ENCODE assay signal across 30 cellular contexts in the genomic region with DNA sequence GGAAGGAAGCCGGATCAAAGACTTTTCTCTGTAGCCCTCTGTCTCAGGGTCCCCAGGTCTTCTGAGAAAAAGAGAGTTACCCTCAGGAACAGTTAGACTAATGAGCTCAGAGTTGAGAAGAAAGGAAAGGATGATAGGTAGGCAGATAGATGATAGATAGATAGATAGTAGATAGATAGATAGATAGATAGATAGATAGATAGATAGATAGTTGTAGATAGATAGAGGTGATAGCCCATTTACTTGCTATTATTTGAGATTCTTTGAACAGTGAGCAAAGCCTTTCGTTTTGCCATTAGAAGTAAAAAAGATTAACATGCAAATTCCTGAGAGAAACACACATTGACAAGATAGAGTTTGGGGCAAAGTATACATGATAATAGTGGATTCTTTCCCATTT.
"Had no signal": no experiment of that assay in that cellular context is flagged by ENCODE, and none has a peak within 500 bp of the region (broad histone marks: within the 10 kb centered on the region; RNA-seq: fewer than 3 reads in every experiment).

No MANE protein-coding gene starts in this region.

- H3K9me3 Mint-ChIP-seq: naive B cell; natural killer cell; nephron progenitor cell; neural progenitor cell; stimulated activated naive CD8-positive, alpha-beta T cell treated with anti-CD3 and anti-CD28 coated beads, Interleukin-15, Interleukin-2, amounts not matched to agents 100 ng/mL and 50 ng/mL, for 24 hours had no signal

- H3K27ac Mint-ChIP-seq: natural killer cell; nephron progenitor cell; neural progenitor cell; progenitor cell of endocrine pancreas; stimulated activated effector memory CD8-positive, alpha-beta T cell treated with anti-CD3 and anti-CD28 coated beads, Interleukin-12 subunit alpha, Interleukin-12 subunit beta, amount 100 ng/mL, for 72 hours; stimulated activated naive CD8-positive, alpha-beta T cell treated with anti-CD3 and anti-CD28 coated beads, Interleukin-15, Interleukin-2, amounts not matched to agents 100 ng/mL and 50 ng/mL, for 24 hours had no signal

- H3K9ac ChIP-seq: neural progenitor cell, parathyroid adenoma had no signal

- H3K4me1 Mint-ChIP-seq: naive B cell had no signal

- H3K4me1 ChIP-seq: left lung, lower lobe of right lung, parathyroid adenoma, spleen, suprapubic skin, tibial artery, upper lobe of right lung had no signal

- H3K4me2 ChIP-seq: neural progenitor cell had no signal

- H2AFZ ChIP-seq: neural progenitor cell, parathyroid adenoma had no signal

- DNase-seq: heart right ventricle; hippocampal formation; kidney; left colon; left lung; lower lobe of right lung; mammary epithelial cell; naive B cell; natural killer cell; nephron progenitor cell; occipital lobe; spleen; stimulated activated CD4-positive, alpha-beta T cell treated with anti-CD3 and anti-CD28 coated beads, Interleukin-4, amount 100 ng/mL, for 24 hours; stimulated activated naive CD4-positive, alpha-beta T cell; tibial artery; trophoblast cell; upper lobe of right lung had no signal

- H3K4me3 ChIP-seq: heart right ventricle, left lung, lower lobe of right lung, neural progenitor cell, right atrium auricular region, skin epidermis, spleen, suprapubic skin, thoracic aorta, tibial artery, upper lobe of right lung had no signal

- H3K9me3 ChIP-seq: heart right ventricle, left lung, lower lobe of right lung, neutrophil, right atrium auricular region, spleen, suprapubic skin, thoracic aorta, tibial artery, upper lobe of right lung had no signal

- H3K27ac ChIP-seq: heart right ventricle, left lung, lower lobe of right lung, neural progenitor cell, neutrophil, parathyroid adenoma, right atrium auricular region, skin epidermis, spleen, suprapubic skin, thoracic aorta, tibial artery, upper lobe of right lung had no signal

- FAIRE-seq: islet of Langerhans, kidney, urothelium cell line had no signal

- ATAC-seq: heart right ventricle; left colon; left lung; lower lobe of right lung; natural killer cell; sciatic nerve; stimulated activated effector memory CD8-positive, alpha-beta T cell treated with anti-CD3 and anti-CD28 coated beads, Interleukin-12 subunit alpha, Interleukin-12 subunit beta, amount 100 ng/mL, for 72 hours; upper lobe of right lung had no signal

- H3K36me3 ChIP-seq: heart right ventricle, left lung, lower lobe of right lung, neural progenitor cell, neutrophil, right atrium auricular region, spleen, suprapubic skin, thoracic aorta, tibial artery, upper lobe of right lung had no signal

- H3K79me2 ChIP-seq: parathyroid adenoma had no signal

- H3K4me3 Mint-ChIP-seq: natural killer cell; nephron progenitor cell; neural progenitor cell; stimulated activated effector memory CD8-positive, alpha-beta T cell treated with anti-CD3 and anti-CD28 coated beads, Interleukin-12 subunit alpha, Interleukin-12 subunit beta, amount 100 ng/mL, for 72 hours; stimulated activated naive CD8-positive, alpha-beta T cell treated with anti-CD3 and anti-CD28 coated beads, Interleukin-15, Interleukin-2, amounts not matched to agents 100 ng/mL and 50 ng/mL, for 24 hours had no signal

- H3K27me3 ChIP-seq: heart right ventricle, left lung, neutrophil, right atrium auricular region, spleen, suprapubic skin, tibial artery, upper lobe of right lung had no signal

- H3K36me3 Mint-ChIP-seq: naive B cell; natural killer cell; neural progenitor cell; stimulated activated effector memory CD8-positive, alpha-beta T cell treated with anti-CD3 and anti-CD28 coated beads, Interleukin-12 subunit alpha, Interleukin-12 subunit beta, amount 100 ng/mL, for 72 hours had no signal
